In the genomic region with DNA sequence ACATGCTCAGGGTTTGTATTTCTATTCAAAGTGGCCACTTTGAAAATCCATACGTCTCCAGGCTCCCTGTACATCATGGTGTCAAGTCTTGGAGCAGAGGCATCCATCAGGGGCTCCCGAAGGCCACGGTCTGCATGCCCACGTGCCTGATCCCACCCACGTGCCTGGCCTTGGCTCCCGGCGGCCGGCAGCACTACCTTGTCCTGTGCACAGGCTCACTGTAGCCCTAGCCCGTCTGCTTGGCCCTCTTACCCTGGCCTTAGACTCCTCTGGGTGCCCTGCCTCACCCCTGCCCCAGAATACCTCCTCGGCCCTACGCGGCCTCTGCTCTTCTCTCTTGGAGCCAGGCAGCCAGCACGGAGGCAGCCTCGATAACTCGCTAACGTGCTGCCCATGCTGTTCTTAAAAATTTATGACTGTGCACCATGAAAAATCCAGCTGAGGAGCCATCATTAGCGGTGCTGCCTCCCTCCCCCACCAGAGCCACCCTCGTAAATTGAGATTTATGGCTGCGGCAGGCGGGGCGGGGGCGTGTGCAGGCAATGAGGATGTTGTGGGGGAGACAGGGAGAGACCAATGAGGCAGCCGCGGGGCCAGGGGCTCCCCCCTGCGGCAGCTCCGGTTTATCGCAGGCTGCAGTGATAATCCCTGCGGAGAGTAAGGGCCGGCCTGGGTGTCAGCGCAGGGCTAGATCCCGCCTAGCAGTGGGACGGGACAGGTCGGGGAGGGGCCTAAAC, we compare ENCODE assay signal across 9 cellular contexts. TPM values are rescaled to one million over a fixed set of nuclear protein-coding genes. Genes with fewer than 3 reads are reported as not detected.
DNase-seq lines count a peak whose midpoint lies in the region; ATAC-seq, FAIRE-seq and TF ChIP-seq lines count a peak whose summit lies in the region.
"Had no signal": no experiment of that assay in that cellular context is flagged by ENCODE, and none has a peak within 500 bp of the region (broad histone marks: within the 10 kb centered on the region; RNA-seq: fewer than 3 reads in every experiment).

No MANE protein-coding gene starts in this region.

- H4K8ac ChIP-seq in neuronal stem cell (ENCODE audit: low read depth, low read length): no peak overlapping the region

- H3K79me1 ChIP-seq in neuronal stem cell (ENCODE audit: low read depth, low read length): no peaks in the 10 kb centered on the region

- no peak overlapping the region for H3K4me2 ChIP-seq in endothelial cell of umbilical vein (ENCODE audit: insufficient read depth, low read length)
- H3K4me2 ChIP-seq in neuronal stem cell (ENCODE audit: insufficient read depth, low read length, poor library complexity, severe bottlenecking): no peak overlapping the region

- H3K27me3 ChIP-seq in endothelial cell of umbilical vein (ENCODE audit: control insufficient read depth in 2 of 2, insufficient read depth in 2 of 2, low read length in 2 of 2) (no peaks in the 10 kb centered on the region), neuronal stem cell (ENCODE audit: control insufficient read depth in 3 of 3, insufficient read depth in 3 of 3, low read depth in 1 of 3, low read length in 3 of 3) (no peaks in the 10 kb centered on the region)

- peaks cover 11% of the 10 kb centered on the region for H3K4me1 ChIP-seq in endothelial cell of umbilical vein (ENCODE audit: control insufficient read depth, extremely low read depth, insufficient read depth, low read length)
- H3K4me1 ChIP-seq in neuronal stem cell (ENCODE audit: control insufficient read depth in 2 of 2, insufficient read depth in 1 of 2, low read depth in 1 of 2, low read length in 2 of 2): peaks cover 36 to 46% of the 10 kb centered on the region in 2 donors

- dilution Hi-C loops in endothelial cell of umbilical vein (cut with MboI; ENCODE audit: extremely low pct_ligation_motif_present, low sequenced_read_pairs): no loop called here

- H3K9me3 ChIP-seq in endothelial cell of umbilical vein (replicated peaks; ENCODE audit: control insufficient read depth, insufficient read depth, low read length): no peaks in the 10 kb centered on the region
- H3K9me3 ChIP-seq in neuronal stem cell (replicated peaks in 1 of 2; ENCODE audit: control insufficient read depth in 2 of 2, insufficient read depth in 1 of 2, low read depth in 1 of 2, low read length in 2 of 2): no peaks in the 10 kb centered on the region

- H2BK120ac ChIP-seq in neuronal stem cell (ENCODE audit: low read depth, low read length): peak overlapping the region; percentile 14

- DNase-seq in AG09309 (ENCODE audit: low read depth): no peak
- DNase-seq in HFF-Myc (ENCODE audit: extremely low read depth, low read depth): peak; percentile 72
- peak; percentile 89 for DNase-seq in WTC11 (ENCODE audit: low spot score)
- peak; percentile 40 for DNase-seq in endothelial cell of umbilical vein (ENCODE audit: low read depth, low spot score)
- DNase-seq in neuronal stem cell (ENCODE audit: low spot score): peak; percentile 66
- DNase-seq in 8988T: no peak
- no peak for DNase-seq in Calu3
- DNase-seq in MV-4-11 (lab: John Stamatoyannopoulos, UW): no peak

- no peaks in the 10 kb centered on the region for H3K36me3 Mint-ChIP-seq in WTC11
- H3K36me3 Mint-ChIP-seq in Calu3 (ENCODE audit: insufficient read depth, unreplicated experiment): no peaks in the 10 kb centered on the region

- peak; percentile 98 for ATAC-seq in WTC11

- H4K91ac ChIP-seq in neuronal stem cell (ENCODE audit: low read depth, low read length, poor library complexity): no peak overlapping the region

- FAIRE-seq in endothelial cell of umbilical vein (lab: Jason Lieb, UNC): peak; percentile 77

- no peak overlapping the region for H3K9ac ChIP-seq in endothelial cell of umbilical vein (replicated peaks; ENCODE audit: extremely low read depth, insufficient read depth, low read length)
- H3K9ac ChIP-seq in neuronal stem cell (ENCODE audit: low read depth, low read length, poor library complexity): no peak overlapping the region

- H3K4me3 Mint-ChIP-seq in WTC11: peak overlapping the region; percentile 44
- no peak overlapping the region for H3K4me3 Mint-ChIP-seq in Calu3 (ENCODE audit: low read depth, unreplicated experiment)
- H3K4me3 Mint-ChIP-seq: activated naive CD4-positive, alpha-beta T cell treated with anti-CD3 and anti-CD28 coated beads, Interleukin-2, amount 50 U/mL, for 24 hours had no signal

- H2AFZ ChIP-seq in endothelial cell of umbilical vein (ENCODE audit: low read depth, low read length): no peak overlapping the region
- no peak overlapping the region for H2AFZ ChIP-seq in neuronal stem cell (ENCODE audit: low read length)

- no CpG with 5 or more reads among the region's 33 CpGs for WGBS in neuronal stem cell (ENCODE audit: extremely low coverage in 2 of 2, insufficient read length in 2 of 2, insufficient replicate concordance in 1 of 2), 2 donors

- peaks cover 36% of the 10 kb centered on the region for H3K4me1 Mint-ChIP-seq in WTC11
- no peaks in the 10 kb centered on the region for H3K4me1 Mint-ChIP-seq in Calu3 (ENCODE audit: low read depth, unreplicated experiment)

- H3K23ac ChIP-seq in neuronal stem cell (ENCODE audit: low read depth, low read length, poor library complexity): peak overlapping the region; percentile 38

- H2BK12ac ChIP-seq in neuronal stem cell (ENCODE audit: low read length): no peak overlapping the region

- H3K18ac ChIP-seq in neuronal stem cell (ENCODE audit: low read length): peak overlapping the region; percentile 89

- POLR2A ChIA-PET in WTC11 (lab: Charles Lee) (no interaction called here), endothelial cell of umbilical vein (lab: Charles Lee) (no interaction called here)

- CTCF ChIA-PET in WTC11 (lab: Charles Lee): interaction anchor here (0.5 to 2.7 kb wide), 31 partner anchors 9 to 371 kb away, joined by 3 to 19 read pairs (median 4); no protein-coding TSS in a partner anchor
- CTCF ChIA-PET in endothelial cell of umbilical vein (lab: Charles Lee): interaction anchor here (0.6 to 4.3 kb wide), 11 partner anchors 8 to 253 kb away, joined by 3 to 39 read pairs (median 3); a partner anchor contains a TSS
- CTCF ChIA-PET in Calu3 (lab: Charles Lee): no interaction called here

- peak overlapping the region; percentile 42 for H2BK5ac ChIP-seq in neuronal stem cell (ENCODE audit: low read length)

- H3K4me3 ChIP-seq in AG09309 (ENCODE audit: control insufficient read depth, low read depth, low read length) (no peak overlapping the region), HFF-Myc (replicated peaks; ENCODE audit: low read depth, low read length) (peak overlapping the region; percentile 21), endothelial cell of umbilical vein (replicated peaks in 1 of 3; ENCODE audit: insufficient read depth in 1 of 3, low read depth in 1 of 3, low read length in 3 of 3) (no peak overlapping the region), neuronal stem cell (ENCODE audit: low read length in 2 of 2) (no peak overlapping the region)

- H3K27ac ChIP-seq in endothelial cell of umbilical vein (ENCODE audit: insufficient read depth, low read depth, low read length) (no peak overlapping the region), neuronal stem cell (replicated peaks; ENCODE audit: low read length) (no peak overlapping the region)

- H3K9me3 Mint-ChIP-seq in WTC11: no peaks in the 10 kb centered on the region
- no peaks in the 10 kb centered on the region for H3K9me3 Mint-ChIP-seq in Calu3 (ENCODE audit: low read depth, unreplicated experiment)
- H3K9me3 Mint-ChIP-seq: activated naive CD4-positive, alpha-beta T cell treated with anti-CD3 and anti-CD28 coated beads, Interleukin-2, amount 50 U/mL, for 24 hours had no signal

- H3K27me3 Mint-ChIP-seq in WTC11 (ENCODE audit: low read depth) (no peaks in the 10 kb centered on the region), Calu3 (ENCODE audit: unreplicated experiment) (no peaks in the 10 kb centered on the region)
- H3K27me3 Mint-ChIP-seq: activated naive CD4-positive, alpha-beta T cell treated with anti-CD3 and anti-CD28 coated beads, Interleukin-2, amount 50 U/mL, for 24 hours had no signal

- BruUV-seq in endothelial cell of umbilical vein (replicated peaks; lab: Mats Ljungman, UMichigan) (no TSS peak), Calu3 (replicated peaks; lab: Mats Ljungman, UMichigan) (no TSS peak)

- H2BK15ac ChIP-seq in neuronal stem cell (ENCODE audit: low read length): peak overlapping the region; percentile 13

- peak; percentile 43 for TF ChIP-seq CTCF in AG09309 (IDR thresholded peaks at IDR 0.05; ENCODE audit: control insufficient read depth, insufficient read depth, low read depth, low read length, missing control alignments)
- TF ChIP-seq CTCF in HFF-Myc (IDR thresholded peaks at IDR 0.05; ENCODE audit: low read depth, low read length, missing control alignments): peak; percentile 87
- TF ChIP-seq CTCF in WTC11 (IDR thresholded peaks at IDR 0.05): peak; percentile 39; the same call in 1 of the 2 replicates
- TF ChIP-seq CTCF in endothelial cell of umbilical vein (IDR thresholded peaks at IDR 0.05; ENCODE audit: extremely low read depth in 1 of 2, insufficient read depth in 1 of 2, low read depth in 1 of 2, low read length in 2 of 2): peak; percentile 59 to 75
- TF ChIP-seq CTCF in Calu3 (IDR thresholded peaks at IDR 0.05; ENCODE audit: unreplicated experiment): no peak

- H4K20me1 ChIP-seq in endothelial cell of umbilical vein (replicated peaks; ENCODE audit: control insufficient read depth, extremely low read depth, insufficient read depth, low read length): no peaks in the 10 kb centered on the region

- no peaks in the 10 kb centered on the region for H3K79me2 ChIP-seq in endothelial cell of umbilical vein (ENCODE audit: control insufficient read depth, insufficient read depth, low read length)

- peak overlapping the region; percentile 90 for H2AK5ac ChIP-seq in neuronal stem cell (ENCODE audit: low read depth, low read length)

- no peak overlapping the region for H3K4ac ChIP-seq in neuronal stem cell (ENCODE audit: low read length)

- intact Hi-C loops in endothelial cell of umbilical vein (cut with micrococcal nuclease): loop anchor here (2.0 kb wide), 1 partner anchor 21 kb away; no protein-coding TSS in a partner anchor
- intact Hi-C loops in Calu3 (cut with micrococcal nuclease; ENCODE audit: unreplicated experiment): no loop called here

- no peaks in the 10 kb centered on the region for H3K9me1 ChIP-seq in endothelial cell of umbilical vein (replicated peaks; ENCODE audit: control insufficient read depth, extremely low read depth, insufficient read depth, low read length)

- H3K27ac Mint-ChIP-seq in WTC11 (peak overlapping the region; percentile 46), Calu3 (ENCODE audit: unreplicated experiment) (no peak overlapping the region)
- H3K27ac Mint-ChIP-seq: activated naive CD4-positive, alpha-beta T cell treated with anti-CD3 and anti-CD28 coated beads, Interleukin-2, amount 50 U/mL, for 24 hours had no signal

- TF ChIP-seq POLR2A in endothelial cell of umbilical vein (IDR thresholded peaks at IDR 0.05; ENCODE audit: low read depth, low read length): no peak

- no peak overlapping the region for H3K14ac ChIP-seq in neuronal stem cell (ENCODE audit: low read length)

- no peaks in the 10 kb centered on the region for H3K36me3 ChIP-seq in endothelial cell of umbilical vein (ENCODE audit: control insufficient read depth in 2 of 2, extremely low read depth in 1 of 2, insufficient read depth in 2 of 2, low read length in 2 of 2)
- peaks cover 5 to 9% of the 10 kb centered on the region in 2 donors for H3K36me3 ChIP-seq in neuronal stem cell (replicated peaks in 1 of 2; ENCODE audit: control insufficient read depth in 2 of 2, insufficient read depth in 2 of 2, low read length in 2 of 2)

RNA-seq across cellular contexts. Expression of a gene that starts 24.6 kb away (rescaled TPM):
- total RNA-seq in WTC11 (2021): 40.9 to 44.4 TPM (median 42.3 TPM) in 3 replicates
- total RNA-seq in endothelial cell of umbilical vein: 40.9 and 42.9 TPM in 2 replicates
- polyA plus RNA-seq in endothelial cell of umbilical vein: 62.8 and 63.2 TPM in 2 replicates
- polyA plus RNA-seq in endothelial cell of umbilical vein (2011; cell fraction: cytosol; rRNA removed): 56.0 and 58.1 TPM in 2 replicates
- polyA plus RNA-seq in endothelial cell of umbilical vein (2011; cell fraction: nucleus; rRNA removed): 168 and 180 TPM in 2 replicates
- polyA plus RNA-seq in endothelial cell of umbilical vein (2012): 26.6 and 29.3 TPM in 2 replicates
- 62.4 and 65.6 TPM in 2 replicates for polyA minus RNA-seq in endothelial cell of umbilical vein
- polyA minus RNA-seq in endothelial cell of umbilical vein (2011; cell fraction: cytosol; rRNA and poly(A)+ RNA removed): 60.7 TPM
- polyA minus RNA-seq in endothelial cell of umbilical vein (2011; cell fraction: nucleus; rRNA and poly(A)+ RNA removed): 42.7 and 53.2 TPM in 2 replicates
- 31.9 TPM for polyA plus RNA-seq in neuronal stem cell (2013, experiment 1 of 2)
- polyA plus RNA-seq in neuronal stem cell (2013, experiment 2 of 2): 31.3 TPM
- total RNA-seq in Calu3 (2022): 40.9 and 42.9 TPM in 2 replicates

Comparison
In these comparisons a context has a peak if more than half of its experiments do, and no peak if none do; other contexts are left out.
1. DNase-seq: peak in HFF-Myc (single experiment), WTC11 (single experiment), endothelial cell of umbilical vein (single experiment) and neuronal stem cell (single experiment); none in AG09309 (single experiment), 8988T (single experiment), Calu3 (single experiment) and MV-4-11 (single experiment).